ENCODE assay signal across 13 cellular contexts in genomic region chr5:140794594-140795258, GRCh38. TPM values are rescaled to one million over a fixed set of nuclear protein-coding genes. Genes with fewer than 3 reads are reported as not detected.
DNase-seq lines count a peak whose midpoint lies in the region; ATAC-seq and TF ChIP-seq lines count a peak whose summit lies in the region.
"Had no signal": no experiment of that assay in that cellular context is flagged by ENCODE, and none has a peak within 500 bp of the region (broad histone marks: within the 10 kb centered on the region; RNA-seq: fewer than 3 reads in every experiment).

Gene PCDHA2, plus strand, starts transcription at chr5:140794852.

- DNase-seq in H7 (peak; percentile 74), NCI-H748 (lab: John Stamatoyannopoulos, UW; ENCODE audit: unreplicated experiment) (peak; percentile 92), glutamatergic neuron (no peak), sigmoid colon (no peak), NCI-H2081 treated with DMSO at 0.1 percent for 48 hours (lab: John Stamatoyannopoulos, UW) (no peak)
- DNase-seq in activated CD8-positive, alpha-beta memory T cell treated with anti-CD3 and anti-CD28 coated beads for 24 hours = no peak
- no peak for DNase-seq in activated CD4-positive, alpha-beta T cell treated with anti-CD3 and anti-CD28 coated beads for 48 hours
- DNase-seq: activated CD4-positive, alpha-beta T cell treated with anti-CD3 and anti-CD28 coated beads, Interleukin-2, amount 10 ng/mL, durations not matched to agents 7 days and 5 days; activated naive CD8-positive, alpha-beta T cell treated with anti-CD3 and anti-CD28 coated beads for 36 hours; NCI-H1417 treated with DMSO at 0.1 percent for 48 hours had no signal

- intact Hi-C loops in sigmoid colon (cut with DNase I) = no loop called here

- H3K9me3 ChIP-seq in sigmoid colon = peaks cover 0 to 34% (median 25%) of the 10 kb centered on the region in 4 donors

- WGBS in sigmoid colon, 2 donors = 28 to 48% methylated on average over 27 of the region's 27 CpGs

- no peak for TF ChIP-seq POLR2A in sigmoid colon (IDR thresholded peaks at IDR 0.05)

- H3K27ac Mint-ChIP-seq in glutamatergic neuron (ENCODE audit: unreplicated experiment) = peak within 1 kb of the TSS; percentile 97
- H3K27ac Mint-ChIP-seq: activated CD4-positive, alpha-beta T cell treated with anti-CD3 and anti-CD28 coated beads, Interleukin-2, amount 10 ng/mL, durations not matched to agents 7 days and 5 days; activated naive CD8-positive, alpha-beta T cell treated with anti-CD3 and anti-CD28 coated beads for 36 hours had no signal

- H3K9me3 Mint-ChIP-seq in glutamatergic neuron (ENCODE audit: unreplicated experiment) = peaks cover 17% of the 10 kb centered on the region

- H3K36me3 ChIP-seq in H7 (replicated peaks; ENCODE audit: control insufficient read depth, insufficient read depth, low read length) (no peaks in the 10 kb centered on the region), sigmoid colon (no peaks in the 10 kb centered on the region)

- ATAC-seq in GM19397 (IDR thresholded peaks at IDR 0.05; ENCODE audit: unreplicated experiment) = no peak

- no peaks in the 10 kb centered on the region for H3K27me3 Mint-ChIP-seq in glutamatergic neuron (ENCODE audit: unreplicated experiment)

- H3K4me1 ChIP-seq in sigmoid colon = no peaks in the 10 kb centered on the region

- H3K27me3 ChIP-seq in H7 (ENCODE audit: control insufficient read depth, insufficient read depth, low read length) = no peaks in the 10 kb centered on the region
- peaks cover 0 to 74% (median 0%) of the 10 kb centered on the region in 3 donors for H3K27me3 ChIP-seq in sigmoid colon

- H3K36me3 Mint-ChIP-seq in glutamatergic neuron (ENCODE audit: unreplicated experiment) = peaks cover 24% of the 10 kb centered on the region

- peak within 1 kb of the TSS; percentile 93 for H3K4me3 Mint-ChIP-seq in glutamatergic neuron (ENCODE audit: unreplicated experiment)
- H3K4me3 Mint-ChIP-seq: activated CD4-positive, alpha-beta T cell treated with anti-CD3 and anti-CD28 coated beads, Interleukin-2, amount 10 ng/mL, durations not matched to agents 7 days and 5 days; activated naive CD8-positive, alpha-beta T cell treated with anti-CD3 and anti-CD28 coated beads for 36 hours had no signal

- H3K4me3 ChIP-seq in H7 (ENCODE audit: insufficient read depth, low read depth, low read length) = peak within 1 kb of the TSS; percentile 22; the same call in 1 of the 2 replicates
- peak within 1 kb of the TSS in 3 of 4 donors; percentile 16 to 28 (median 25) for H3K4me3 ChIP-seq in sigmoid colon

- no peaks in the 10 kb centered on the region for H3K4me1 Mint-ChIP-seq in glutamatergic neuron (ENCODE audit: low read depth, unreplicated experiment)
- H3K4me1 Mint-ChIP-seq: activated CD4-positive, alpha-beta T cell treated with anti-CD3 and anti-CD28 coated beads, Interleukin-2, amount 10 ng/mL, durations not matched to agents 7 days and 5 days; activated naive CD8-positive, alpha-beta T cell treated with anti-CD3 and anti-CD28 coated beads for 36 hours had no signal

- TF ChIP-seq EP300 in sigmoid colon (IDR thresholded peaks at IDR 0.05) = no peak

- no peak for TF ChIP-seq CTCF in glutamatergic neuron (IDR thresholded peaks at IDR 0.05; ENCODE audit: partially characterized antibody, unreplicated experiment)
- no peak for TF ChIP-seq CTCF in sigmoid colon (IDR thresholded peaks at IDR 0.05)

- no peak within 1 kb of the TSS for H3K27ac ChIP-seq in sigmoid colon
- H3K27ac ChIP-seq: epithelial cell of prostate had no signal

RNA-seq across cellular contexts. Expression of gene PCDHA2, which starts in this region (rescaled TPM):
- not detected in 2 replicates for total RNA-seq in H7 (2014; rRNA removed; shearing (Covaris generic))
- total RNA-seq in glutamatergic neuron (ENCODE audit: unreplicated experiment) (20.9 TPM), sigmoid colon (under 1 TPM in 3 of 4 donors, not detected in 1; 0.28 to 0.68 (median 0.33) TPM)
- polyA plus RNA-seq in sigmoid colon = under 1 TPM in 1 of 3 donors, not detected in 2; 0.07 TPM
- total RNA-seq: activated CD4-positive, alpha-beta T cell treated with anti-CD3 and anti-CD28 coated beads, Interleukin-2, amount 10 ng/mL, durations not matched to agents 7 days and 5 days; activated naive CD8-positive, alpha-beta T cell treated with anti-CD3 and anti-CD28 coated beads for 36 hours; mononuclear cell had no signal

Comparison
In these comparisons a context has a peak if more than half of its experiments do, and no peak if none do; other contexts are left out.
1. RNA of gene PCDHA2 (total RNA-seq): 20.9 TPM in glutamatergic neuron (single experiment); 0.28 to 0.68 TPM in sigmoid colon and not detected in H7; every median in the first group is over 10 times any median in the second.
2. Peak in DNase-seq and H3K4me3 ChIP-seq in H7; RNA of the gene not detected or under 1 TPM.